Comparison of ENCODE assay signal across 15 cellular contexts in genomic region chr7:5406957-5407930, GRCh38. TPM values are rescaled to one million over a fixed set of nuclear protein-coding genes. Genes with fewer than 3 reads are reported as not detected.
A peak's percentile ranks its signal among the peaks of the same experiment; 100 is the strongest.
DNase-seq lines count a peak whose midpoint lies in the region; ATAC-seq, FAIRE-seq and TF ChIP-seq lines count a peak whose summit lies in the region.
"Had no signal": no experiment of that assay in that cellular context is flagged by ENCODE, and none has a peak within 500 bp of the region (broad histone marks: within the 10 kb centered on the region; RNA-seq: fewer than 3 reads in every experiment).

No MANE protein-coding gene starts in this region.

- H3K56ac ChIP-seq in mesendoderm (ENCODE audit: low read length) = peak overlapping the region; percentile 64

- H4K20me1 ChIP-seq in hepatocyte (ENCODE audit: insufficient read depth, poor library complexity, severe bottlenecking) = peaks cover 96% of the 10 kb centered on the region

- peak overlapping the region; percentile 58 for H2AK5ac ChIP-seq in mesendoderm (ENCODE audit: low read length)

- no peaks in the 10 kb centered on the region for H3K9me3 ChIP-seq in cardiac muscle cell (ENCODE audit: low read depth)
- H3K9me3 ChIP-seq in hepatocyte (ENCODE audit: low read depth) = no peaks in the 10 kb centered on the region

- H3K27me3 Mint-ChIP-seq in naive thymus-derived CD8-positive, alpha-beta T cell = peaks cover 0 to 10% (median 4%) of the 10 kb centered on the region in 5 donors

- H3K9me3 Mint-ChIP-seq in naive thymus-derived CD8-positive, alpha-beta T cell = no peaks in the 10 kb centered on the region
- H3K9me3 Mint-ChIP-seq: activated naive CD8-positive, alpha-beta T cell treated with anti-CD3 and anti-CD28 coated beads for 36 hours; natural killer cell treated with Interleukin-12 subunit alpha and Interleukin-12 subunit beta and Interleukin-15 and Interleukin-18, amount 100 ng/mL, for 72 hours; stimulated activated naive B cell treated with anti-CD40 and anti-IgM and Interleukin-4, amounts not matched to agents 10 μg/mL and 1 μg/mL and 100 μg/mL, for 72 hours; T-cell had no signal

- H3K9me2 ChIP-seq in hepatocyte (replicated peaks; ENCODE audit: insufficient read depth) = no peaks in the 10 kb centered on the region

- H3K4me2 ChIP-seq in mesendoderm (ENCODE audit: low read length) (peak overlapping the region; percentile 25), hepatocyte (no peak overlapping the region)

- ATAC-seq in naive thymus-derived CD8-positive, alpha-beta T cell = no peak
- ATAC-seq: stimulated activated naive B cell treated with anti-CD40 and anti-IgM and Interleukin-4, amounts not matched to agents 10 μg/mL and 1 μg/mL and 100 μg/mL, for 72 hours; T-cell had no signal

- no peak overlapping the region for H2AFZ ChIP-seq in hepatocyte

- H3K9ac ChIP-seq in mesendoderm (ENCODE audit: low read length) = peak overlapping the region; percentile 53

- POLR2A ChIA-PET in naive thymus-derived CD8-positive, alpha-beta T cell (lab: Charles Lee) = interaction anchor here (0.6 to 0.7 kb wide), 2 partner anchors 11 to 1050 kb away, joined by 3 to 5 read pairs; no protein-coding TSS in a partner anchor

- H3K27ac Mint-ChIP-seq in naive thymus-derived CD8-positive, alpha-beta T cell = no peak overlapping the region
- H3K27ac Mint-ChIP-seq: activated naive CD8-positive, alpha-beta T cell treated with anti-CD3 and anti-CD28 coated beads for 36 hours; natural killer cell treated with Interleukin-12 subunit alpha and Interleukin-12 subunit beta and Interleukin-15 and Interleukin-18, amount 100 ng/mL, for 72 hours; stimulated activated naive B cell treated with anti-CD40 and anti-IgM and Interleukin-4, amounts not matched to agents 10 μg/mL and 1 μg/mL and 100 μg/mL, for 72 hours; T-cell had no signal

- H3K4me3 ChIP-seq in cardiac muscle cell (no peak overlapping the region), mesendoderm (ENCODE audit: low read length) (no peak overlapping the region), hepatocyte (no peak overlapping the region)

- H2BK120ac ChIP-seq in mesendoderm (ENCODE audit: low read depth, low read length) = no peak overlapping the region

- H2BK15ac ChIP-seq in mesendoderm (replicated peaks; ENCODE audit: low read depth) = no peak overlapping the region

- H2BK5ac ChIP-seq in mesendoderm (ENCODE audit: low read length) = peak overlapping the region; percentile 55

- H3K79me1 ChIP-seq in mesendoderm (ENCODE audit: low read length) = peaks cover 12% of the 10 kb centered on the region

- intact Hi-C loops in cardiac septum (cut with DNase I) = no loop called here

- DNase-seq in cardiac muscle cell (ENCODE audit: low read depth in 1 of 2, low spot score in 1 of 2) (peak in 1 of 2 donors; percentile 37), cardiac septum (ENCODE audit: low spot score) (no peak), mesendoderm (peak; percentile 98), A172 (ENCODE audit: low spot score) (no peak), GM19239 (ENCODE audit: insufficient read length, low spot score) (no peak), hepatocyte (ENCODE audit: low spot score) (no peak)
- no peak for DNase-seq in naive thymus-derived CD8-positive, alpha-beta T cell
- DNase-seq: activated naive CD8-positive, alpha-beta T cell treated with anti-CD3 and anti-CD28 coated beads for 36 hours; NCI-H1105; stimulated activated CD4-positive, alpha-beta T cell treated with anti-CD3 and anti-CD28 coated beads, Interleukin-1b, Interleukin-23, amount 100 ng/mL, for 48 hours; stimulated activated naive B cell treated with anti-CD40 and anti-IgM and Interleukin-4, amounts not matched to agents 10 μg/mL and 1 μg/mL and 100 μg/mL, for 72 hours; T-cell had no signal

- no peak for TF ChIP-seq CTCF in cardiac muscle cell (IDR thresholded peaks at IDR 0.05; ENCODE audit: low read depth, low read length)
- no peak for TF ChIP-seq CTCF in hepatocyte (IDR thresholded peaks at IDR 0.05; ENCODE audit: poor library complexity)

- H3K27ac ChIP-seq in cardiac muscle cell (peak overlapping the region; percentile 5), cingulate gyrus (ENCODE audit: low read depth, low read length) (peak overlapping the region; percentile 4), mesendoderm (ENCODE audit: low read depth, low read length) (peak overlapping the region; percentile 53), hepatocyte (no peak overlapping the region)

- WGBS in mesendoderm (ENCODE audit: extremely low coverage, insufficient coverage, low lambda C conversion rate) = no CpG with 5 or more reads among the region's 24 CpGs
- WGBS in hepatocyte (ENCODE audit: low lambda C conversion rate, missing lambda C conversion rate) = 83% methylated on average over 23 of the region's 24 CpGs

- no peak overlapping the region for H3K4me3 Mint-ChIP-seq in naive thymus-derived CD8-positive, alpha-beta T cell
- H3K4me3 Mint-ChIP-seq: activated naive CD8-positive, alpha-beta T cell treated with anti-CD3 and anti-CD28 coated beads for 36 hours; natural killer cell treated with Interleukin-12 subunit alpha and Interleukin-12 subunit beta and Interleukin-15 and Interleukin-18, amount 100 ng/mL, for 72 hours; stimulated activated naive B cell treated with anti-CD40 and anti-IgM and Interleukin-4, amounts not matched to agents 10 μg/mL and 1 μg/mL and 100 μg/mL, for 72 hours; T-cell had no signal

- no peak overlapping the region for H4K8ac ChIP-seq in mesendoderm (ENCODE audit: low read depth, low read length)

- H3K36me3 ChIP-seq in cardiac muscle cell = peaks cover 5% of the 10 kb centered on the region
- H3K36me3 ChIP-seq in mesendoderm (ENCODE audit: control insufficient read depth, insufficient read depth, low read length) = no peaks in the 10 kb centered on the region
- no peaks in the 10 kb centered on the region for H3K36me3 ChIP-seq in hepatocyte (replicated peaks; ENCODE audit: insufficient read depth, low read depth)

- no peaks in the 10 kb centered on the region for H3K36me3 Mint-ChIP-seq in naive thymus-derived CD8-positive, alpha-beta T cell
- H3K36me3 Mint-ChIP-seq: activated naive CD8-positive, alpha-beta T cell treated with anti-CD3 and anti-CD28 coated beads for 36 hours; natural killer cell treated with Interleukin-12 subunit alpha and Interleukin-12 subunit beta and Interleukin-15 and Interleukin-18, amount 100 ng/mL, for 72 hours; stimulated activated naive B cell treated with anti-CD40 and anti-IgM and Interleukin-4, amounts not matched to agents 10 μg/mL and 1 μg/mL and 100 μg/mL, for 72 hours; T-cell had no signal

- H3K4me1 ChIP-seq in cardiac muscle cell (ENCODE audit: low read depth) (peaks cover 4% of the 10 kb centered on the region), mesendoderm (ENCODE audit: control insufficient read depth, low read depth, low read length) (peaks cover 12% of the 10 kb centered on the region), hepatocyte (ENCODE audit: insufficient read depth) (peaks cover 7% of the 10 kb centered on the region)

- no peak overlapping the region for H3K23ac ChIP-seq in mesendoderm (ENCODE audit: low read length)

- H3K4me1 Mint-ChIP-seq in naive thymus-derived CD8-positive, alpha-beta T cell = no peaks in the 10 kb centered on the region
- H3K4me1 Mint-ChIP-seq: activated naive CD8-positive, alpha-beta T cell treated with anti-CD3 and anti-CD28 coated beads for 36 hours; stimulated activated naive B cell treated with anti-CD40 and anti-IgM and Interleukin-4, amounts not matched to agents 10 μg/mL and 1 μg/mL and 100 μg/mL, for 72 hours; T-cell had no signal

- FAIRE-seq in GM19239 (lab: Jason Lieb, UNC) = no peak
- FAIRE-seq: endometrium had no signal

- peak overlapping the region; percentile 21 for H3K4ac ChIP-seq in mesendoderm (ENCODE audit: low read depth, low read length)

- H3K18ac ChIP-seq in mesendoderm (ENCODE audit: low read length) = peak overlapping the region; percentile 0

- H3K79me2 ChIP-seq in mesendoderm (ENCODE audit: control insufficient read depth, insufficient read depth, low read length) (peaks cover 5% of the 10 kb centered on the region), hepatocyte (peaks cover 100% of the 10 kb centered on the region)

- no peaks in the 10 kb centered on the region for H3K27me3 ChIP-seq in cardiac muscle cell
- H3K27me3 ChIP-seq in mesendoderm (ENCODE audit: insufficient read depth, low read length, poor library complexity) = no peaks in the 10 kb centered on the region
- H3K27me3 ChIP-seq in hepatocyte = no peaks in the 10 kb centered on the region

- no peak overlapping the region for H4K5ac ChIP-seq in mesendoderm (ENCODE audit: low read length)

RNA-seq across cellular contexts. Expression of gene TNRC18, which starts 16.4 kb away (rescaled TPM):
- total RNA-seq in cardiac muscle cell (111 and 180 TPM in 2 replicates), cardiac septum (40.5 TPM), hepatocyte (28.2 and 52.8 TPM in 2 replicates)
- polyA plus RNA-seq in cardiac muscle cell (15.1 and 19.2 TPM in 2 replicates), hepatocyte (15.2 and 18.1 TPM in 2 replicates)
- polyA plus RNA-seq in mesendoderm (2013, experiment 1 of 2) = 23.2 TPM
- 22.9 TPM for polyA plus RNA-seq in mesendoderm (2013, experiment 2 of 2)
- total RNA-seq in A172 (2014; rRNA removed; shearing (Covaris generic)) = 15.0 and 17.4 TPM in 2 replicates
- 10 to 100 TPM; 41.0 to 42.7 TPM for total RNA-seq in naive thymus-derived CD8-positive, alpha-beta T cell
- polyA plus RNA-seq in naive thymus-derived CD8-positive, alpha-beta T cell = 1 to 10 TPM in 2 of 3 donors, under 1 TPM in 1; 0.59 to 1.6 (median 1.0) TPM
